In the genomic region with DNA sequence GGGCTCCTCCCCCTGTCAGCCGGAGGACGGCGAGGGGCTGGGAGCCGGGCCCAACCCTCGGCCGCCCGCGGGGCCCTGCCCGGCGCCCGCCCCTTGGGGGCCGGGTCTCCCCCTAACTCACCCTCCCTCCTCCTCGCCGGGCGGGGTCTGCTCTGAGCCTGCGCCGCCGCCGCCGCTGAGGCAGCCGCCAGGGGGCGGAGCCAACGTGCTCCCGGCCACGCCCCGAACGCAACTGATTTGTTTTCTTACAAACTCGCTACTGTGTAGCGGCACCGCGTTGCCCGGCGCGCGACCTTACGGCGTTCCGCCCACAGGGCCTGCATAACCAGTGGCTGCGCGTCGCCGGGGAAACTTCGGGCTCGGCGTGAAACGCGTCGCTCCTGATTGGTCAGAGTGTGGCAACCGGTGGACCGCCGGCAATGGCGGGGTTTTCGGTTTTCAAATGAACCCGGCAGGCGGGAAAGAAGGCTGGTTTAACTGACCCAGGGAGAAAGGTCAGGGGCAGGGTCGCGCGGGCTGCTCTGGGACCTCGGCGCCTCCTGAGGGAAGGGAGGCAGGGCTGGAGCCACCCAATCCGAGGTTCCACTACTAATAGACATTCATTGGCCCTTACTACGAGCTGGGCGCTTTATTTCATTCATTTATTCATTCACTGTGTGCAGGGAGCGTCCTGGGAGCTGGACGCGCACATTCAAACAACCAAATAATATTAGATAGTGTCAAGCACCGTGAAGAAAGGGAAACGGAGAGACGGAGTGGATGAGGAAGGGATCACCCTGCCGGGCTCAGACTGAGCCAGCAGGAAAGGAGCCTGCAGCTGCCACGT, we compare ENCODE assay signal across 8 cellular contexts. TPM values are rescaled to one million over a fixed set of nuclear protein-coding genes. Genes with fewer than 3 reads are reported as not detected.
A peak's percentile ranks its signal among the peaks of the same experiment; 100 is the strongest.
DNase-seq lines count a peak whose midpoint lies in the region; ATAC-seq, FAIRE-seq and TF ChIP-seq lines count a peak whose summit lies in the region.

Gene CDKN2D (minus strand): TSS at position 154 of the 826 bp plus-strand sequence. CDS start 326 bp downstream, outside the sequence.

- H3K36me3 ChIP-seq in breast epithelium (no peaks in the 10 kb centered on the region), iPS-20b (ENCODE audit: insufficient read depth, low read depth, low read length) (peaks cover 4% of the 10 kb centered on the region; the same call in 1 of the 2 replicates), small intestine (ENCODE audit: control insufficient read depth in 2 of 2, insufficient read depth in 2 of 2, low read length in 2 of 2) (no peaks in the 10 kb centered on the region)

- DNase-seq in ACHN = peak; percentile 97
- peak; percentile 98 for DNase-seq in NCI-H2196 treated with DMSO at 0.1 percent for 48 hours (lab: John Stamatoyannopoulos, UW; ENCODE audit: unreplicated experiment)
- peak; percentile 99 to 100 for DNase-seq in breast epithelium (ENCODE audit: low spot score in 2 of 2)
- peak; percentile 99 for DNase-seq in small intestine

- TF ChIP-seq POLR2A in breast epithelium (IDR thresholded peaks at IDR 0.05) = no peak

- TF ChIP-seq CTCF in VCaP (conservative IDR thresholded peaks at IDR 0.05) = no peak
- TF ChIP-seq CTCF in breast epithelium (IDR thresholded peaks at IDR 0.05) = peak; percentile 36 to 76 (median 39)

- in situ Hi-C loops in ACHN (cut with HindIII; ENCODE audit: low pct_ligation_motif_present, low pct_unique_long_range_greater_than_20kb, low sequenced_read_pairs) = no loop called here

- H3K4me1 ChIP-seq in breast epithelium (peaks cover 0 to 12% of the 10 kb centered on the region in 2 donors), iPS-20b (ENCODE audit: insufficient read depth, low read length) (peaks cover 6% of the 10 kb centered on the region; the same call in 1 of the 2 replicates), small intestine (ENCODE audit: control insufficient read depth in 2 of 2, insufficient read depth in 1 of 2, low read depth in 1 of 2, low read length in 1 of 2) (peaks cover 2 to 5% of the 10 kb centered on the region in 2 donors)

- ATAC-seq in GM18870 (IDR thresholded peaks at IDR 0.05; ENCODE audit: unreplicated experiment) = peak; percentile 68
- peak; percentile 57 for ATAC-seq in HG03135 (IDR thresholded peaks at IDR 0.05; ENCODE audit: unreplicated experiment)

- peak within 1 kb of the TSS; percentile 78 to 98 (median 87) for H3K4me3 ChIP-seq in breast epithelium
- H3K4me3 ChIP-seq in iPS-20b (ENCODE audit: low read length) = peak within 1 kb of the TSS; percentile 77
- H3K4me3 ChIP-seq in small intestine (ENCODE audit: low read depth in 1 of 2, low read length in 2 of 2) = peak within 1 kb of the TSS; percentile 60 to 69

- intact Hi-C loops in breast epithelium (cut with DNase I; ENCODE audit: low total_unique reads) = no loop called here

- H3K9me3 ChIP-seq in breast epithelium (no peaks in the 10 kb centered on the region), iPS-20b (ENCODE audit: insufficient read depth, low read depth, low read length) (no peaks in the 10 kb centered on the region), small intestine (ENCODE audit: control insufficient read depth, low read depth) (no peaks in the 10 kb centered on the region)

- no peak for FAIRE-seq in small intestine (lab: Jason Lieb, UNC)

- H3K27ac ChIP-seq in VCaP (peak within 1 kb of the TSS; percentile 51), breast epithelium (peak within 1 kb of the TSS; percentile 77 to 88), iPS-20b (ENCODE audit: low read length) (peak within 1 kb of the TSS; percentile 54), small intestine (ENCODE audit: low read depth in 1 of 2, low read length in 1 of 2) (peak within 1 kb of the TSS; percentile 80 to 87)

- H3K27me3 ChIP-seq in breast epithelium = no peaks in the 10 kb centered on the region
- peaks cover 18% of the 10 kb centered on the region for H3K27me3 ChIP-seq in iPS-20b (ENCODE audit: insufficient read depth, low read length)
- H3K27me3 ChIP-seq in small intestine (ENCODE audit: control insufficient read depth in 2 of 2, insufficient read depth in 2 of 2, low read length in 2 of 2) = no peaks in the 10 kb centered on the region

- whole genome bisulfite sequencing in small intestine, 3 donors = 0 to 1% (median 0%) methylated on average over 47 to 71 of the region's 71 CpGs

- H3K9ac ChIP-seq in iPS-20b (ENCODE audit: low read depth, low read length) = peak within 1 kb of the TSS; percentile 96

RNA-seq across cellular contexts. Expression of gene CDKN2D, which starts in this region (rescaled TPM):
- total RNA-seq in breast epithelium = 1 to 10 TPM; 5.3 to 9.4 (median 8.8) TPM
- 10 to 100 TPM; 13.0 to 19.0 (median 15.4) TPM for polyA plus RNA-seq in small intestine

Comparison
In these comparisons a context has a peak if more than half of its experiments do, and no peak if none do; other contexts are left out.
1. Peak in every context shown above with its lines: DNase-seq, ATAC-seq, H3K4me3 ChIP-seq and H3K27ac ChIP-seq.